1 cellular context compared by ENCODE assay signal in genomic region chr1:21776925-21777324, GRCh38.
TF ChIP-seq lines count a peak whose summit lies in the region.

No MANE protein-coding gene starts in this region.

TF ChIP-seq in HepG2, 621 proteins besides CTCF, POLR2A, EP300 and RAD21:
- TF ChIP-seq ZNF121 (CRISPR knock-in tag; IDR thresholded peaks at IDR 0.05) = peak; percentile 91
